In the genomic region with DNA sequence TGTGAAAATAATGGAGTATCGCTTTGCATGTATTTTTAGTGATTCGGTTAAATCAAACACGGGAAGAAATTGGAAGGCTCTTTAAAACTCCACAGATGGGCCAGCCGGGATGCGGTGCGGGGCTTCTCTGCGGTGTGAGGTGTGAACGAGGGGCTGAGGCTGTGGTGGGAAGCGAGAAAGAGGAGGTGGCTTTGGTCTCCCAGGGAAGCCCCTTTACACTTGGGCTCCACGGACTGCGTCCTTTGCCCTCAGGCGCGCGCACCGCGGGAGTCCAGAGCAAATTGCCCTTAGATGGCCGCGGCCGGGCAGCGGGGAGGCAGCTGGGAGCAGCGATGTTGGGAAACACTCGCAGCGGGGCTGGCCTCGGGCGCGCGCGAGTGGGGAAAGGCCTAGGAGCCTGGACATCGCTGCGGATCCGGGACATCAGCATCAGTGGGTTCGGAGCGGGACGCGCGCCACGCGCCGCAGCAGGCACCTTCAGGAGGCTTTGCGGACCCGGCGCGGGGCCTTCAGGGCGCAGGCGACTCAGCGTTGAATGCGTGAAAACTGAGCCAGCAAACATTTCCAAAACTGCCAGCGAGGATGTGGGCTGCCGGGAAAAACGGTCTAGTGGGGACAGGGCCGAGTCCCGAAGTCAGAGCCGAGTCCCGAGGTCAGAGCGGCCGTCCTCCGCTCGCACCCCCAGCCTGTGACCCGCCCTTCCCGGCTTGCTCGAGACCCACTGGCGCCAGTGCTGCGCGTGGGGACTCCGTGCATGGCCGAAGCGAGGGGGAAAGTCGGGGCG, we compare ENCODE assay signal across 1 cellular context.
A peak's percentile ranks its signal among the peaks of the same experiment; 100 is the strongest.
TF ChIP-seq lines count a peak whose summit lies in the region.

No MANE protein-coding gene starts in this region.

TF ChIP-seq in GM23338, 12 proteins besides CTCF, POLR2A, EP300 and RAD21 (continued from another document):
- TF ChIP-seq, protein P1, sequence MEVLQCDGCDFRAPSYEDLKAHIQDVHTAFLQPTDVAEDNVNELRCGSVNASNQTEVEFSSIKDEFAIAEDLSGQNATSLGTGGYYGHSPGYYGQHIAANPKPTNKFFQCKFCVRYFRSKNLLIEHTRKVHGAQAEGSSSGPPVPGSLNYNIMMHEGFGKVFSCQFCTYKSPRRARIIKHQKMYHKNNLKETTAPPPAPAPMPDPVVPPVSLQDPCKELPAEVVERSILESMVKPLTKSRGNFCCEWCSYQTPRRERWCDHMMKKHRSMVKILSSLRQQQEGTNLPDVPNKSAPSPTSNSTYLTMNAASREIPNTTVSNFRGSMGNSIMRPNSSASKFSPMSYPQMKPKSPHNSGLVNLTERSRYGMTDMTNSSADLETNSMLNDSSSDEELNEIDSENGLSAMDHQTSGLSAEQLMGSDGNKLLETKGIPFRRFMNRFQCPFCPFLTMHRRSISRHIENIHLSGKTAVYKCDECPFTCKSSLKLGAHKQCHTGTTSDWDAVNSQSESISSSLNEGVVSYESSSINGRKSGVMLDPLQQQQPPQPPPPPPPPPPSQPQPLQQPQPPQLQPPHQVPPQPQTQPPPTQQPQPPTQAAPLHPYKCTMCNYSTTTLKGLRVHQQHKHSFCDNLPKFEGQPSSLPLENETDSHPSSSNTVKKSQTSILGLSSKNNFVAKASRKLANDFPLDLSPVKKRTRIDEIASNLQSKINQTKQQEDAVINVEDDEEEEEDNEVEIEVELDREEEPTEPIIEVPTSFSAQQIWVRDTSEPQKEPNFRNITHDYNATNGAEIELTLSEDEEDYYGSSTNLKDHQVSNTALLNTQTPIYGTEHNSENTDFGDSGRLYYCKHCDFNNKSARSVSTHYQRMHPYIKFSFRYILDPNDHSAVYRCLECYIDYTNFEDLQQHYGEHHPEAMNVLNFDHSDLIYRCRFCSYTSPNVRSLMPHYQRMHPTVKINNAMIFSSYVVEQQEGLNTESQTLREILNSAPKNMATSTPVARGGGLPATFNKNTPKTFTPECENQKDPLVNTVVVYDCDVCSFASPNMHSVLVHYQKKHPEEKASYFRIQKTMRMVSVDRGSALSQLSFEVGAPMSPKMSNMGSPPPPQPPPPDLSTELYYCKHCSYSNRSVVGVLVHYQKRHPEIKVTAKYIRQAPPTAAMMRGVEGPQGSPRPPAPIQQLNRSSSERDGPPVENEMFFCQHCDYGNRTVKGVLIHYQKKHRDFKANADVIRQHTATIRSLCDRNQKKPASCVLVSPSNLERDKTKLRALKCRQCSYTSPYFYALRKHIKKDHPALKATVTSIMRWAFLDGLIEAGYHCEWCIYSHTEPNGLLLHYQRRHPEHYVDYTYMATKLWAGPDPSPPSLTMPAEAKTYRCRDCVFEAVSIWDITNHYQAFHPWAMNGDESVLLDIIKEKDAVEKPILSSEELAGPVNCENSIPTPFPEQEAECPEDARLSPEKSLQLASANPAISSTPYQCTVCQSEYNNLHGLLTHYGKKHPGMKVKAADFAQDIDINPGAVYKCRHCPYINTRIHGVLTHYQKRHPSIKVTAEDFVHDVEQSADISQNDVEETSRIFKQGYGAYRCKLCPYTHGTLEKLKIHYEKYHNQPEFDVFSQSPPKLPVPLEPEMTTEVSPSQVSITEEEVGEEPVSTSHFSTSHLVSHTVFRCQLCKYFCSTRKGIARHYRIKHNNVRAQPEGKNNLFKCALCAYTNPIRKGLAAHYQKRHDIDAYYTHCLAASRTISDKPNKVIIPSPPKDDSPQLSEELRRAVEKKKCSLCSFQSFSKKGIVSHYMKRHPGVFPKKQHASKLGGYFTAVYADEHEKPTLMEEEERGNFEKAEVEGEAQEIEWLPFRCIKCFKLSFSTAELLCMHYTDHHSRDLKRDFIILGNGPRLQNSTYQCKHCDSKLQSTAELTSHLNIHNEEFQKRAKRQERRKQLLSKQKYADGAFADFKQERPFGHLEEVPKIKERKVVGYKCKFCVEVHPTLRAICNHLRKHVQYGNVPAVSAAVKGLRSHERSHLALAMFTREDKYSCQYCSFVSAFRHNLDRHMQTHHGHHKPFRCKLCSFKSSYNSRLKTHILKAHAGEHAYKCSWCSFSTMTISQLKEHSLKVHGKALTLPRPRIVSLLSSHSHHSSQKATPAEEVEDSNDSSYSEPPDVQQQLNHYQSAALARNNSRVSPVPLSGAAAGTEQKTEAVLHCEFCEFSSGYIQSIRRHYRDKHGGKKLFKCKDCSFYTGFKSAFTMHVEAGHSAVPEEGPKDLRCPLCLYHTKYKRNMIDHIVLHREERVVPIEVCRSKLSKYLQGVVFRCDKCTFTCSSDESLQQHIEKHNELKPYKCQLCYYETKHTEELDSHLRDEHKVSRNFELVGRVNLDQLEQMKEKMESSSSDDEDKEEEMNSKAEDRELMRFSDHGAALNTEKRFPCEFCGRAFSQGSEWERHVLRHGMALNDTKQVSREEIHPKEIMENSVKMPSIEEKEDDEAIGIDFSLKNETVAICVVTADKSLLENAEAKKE (CRISPR knock-in tag; IDR thresholded peaks at IDR 0.05) = no peak
- TF ChIP-seq EZH2 (IDR thresholded peaks at IDR 0.05; ENCODE audit: low read depth, unreplicated experiment) = peak; percentile 98
